ENCODE assay signal across 27 cellular contexts in genomic region chr2:43006834-43007543, GRCh38.
DNase-seq lines count a peak whose midpoint lies in the region; TF ChIP-seq lines count a peak whose summit lies in the region.
"Had no signal": no experiment of that assay in that cellular context is flagged by ENCODE, and none has a peak within 500 bp of the region (broad histone marks: within the 10 kb centered on the region; RNA-seq: fewer than 3 reads in every experiment).

No MANE protein-coding gene starts in this region.

- H3K27ac ChIP-seq in angular gyrus (ENCODE audit: low read depth, low read length), result peak overlapping the region; percentile 95
- peak overlapping the region; percentile 94 for H3K27ac ChIP-seq in layer of hippocampus (ENCODE audit: low read depth, low read length)
- no peak overlapping the region for H3K27ac ChIP-seq in spleen
- H3K27ac ChIP-seq: C4-2B, esophagus muscularis mucosa, heart right ventricle had no signal

- TF ChIP-seq POLR2A in spleen (IDR thresholded peaks at IDR 0.05), result no peak

- peaks cover 0 to 9% (median 5%) of the 10 kb centered on the region in 8 donors for H3K9me3 ChIP-seq in spleen
- H3K9me3 ChIP-seq: esophagus muscularis mucosa, SK-N-SH had no signal

- no peaks in the 10 kb centered on the region for H3K36me3 ChIP-seq in spleen
- H3K36me3 ChIP-seq: esophagus muscularis mucosa, heart right ventricle had no signal

- H3K4me3 ChIP-seq in spleen, result no peak overlapping the region
- H3K4me3 ChIP-seq: esophagus muscularis mucosa, heart right ventricle had no signal

- H3K36me3 Mint-ChIP-seq in Calu3 (ENCODE audit: insufficient read depth, unreplicated experiment), result peaks cover 50% of the 10 kb centered on the region
- H3K36me3 Mint-ChIP-seq: brain had no signal

- CTCF ChIA-PET in Calu3 (lab: Charles Lee), result interaction anchor here (3.2 to 3.4 kb wide), 2 partner anchors 11 to 20 kb away, joined by 9 to 30 read pairs; no protein-coding TSS in a partner anchor

- H3K27me3 Mint-ChIP-seq in Calu3 (ENCODE audit: unreplicated experiment), result no peaks in the 10 kb centered on the region
- H3K27me3 Mint-ChIP-seq: activated CD4-positive, alpha-beta T cell treated with anti-CD3 and anti-CD28 coated beads for 36 hours; stimulated activated naive CD8-positive, alpha-beta T cell treated with anti-CD3 and anti-CD28 coated beads, Interleukin-15, amount 100 ng/mL, for 72 hours had no signal

- H3K27me3 ChIP-seq in layer of hippocampus (ENCODE audit: control insufficient read depth, insufficient read depth, low read length) (no peaks in the 10 kb centered on the region), spleen (replicated peaks in 1 of 7) (peaks cover 0 to 7% (median 0%) of the 10 kb centered on the region in 7 donors)
- H3K27me3 ChIP-seq: esophagus muscularis mucosa, heart right ventricle had no signal

- no TSS peak for BruUV-seq in Calu3 (replicated peaks; lab: Mats Ljungman, UMichigan)

- peak overlapping the region; percentile 61 for H3K4me3 Mint-ChIP-seq in Calu3 (ENCODE audit: low read depth, unreplicated experiment)
- H3K4me3 Mint-ChIP-seq: activated CD4-positive, alpha-beta T cell treated with anti-CD3 and anti-CD28 coated beads for 36 hours; brain; memory B cell; stimulated activated naive CD8-positive, alpha-beta T cell treated with anti-CD3 and anti-CD28 coated beads, Interleukin-15, amount 100 ng/mL, for 72 hours; T-helper 17 cell had no signal

- H3K27ac Mint-ChIP-seq in Calu3 (ENCODE audit: unreplicated experiment), result peak overlapping the region; percentile 93
- H3K27ac Mint-ChIP-seq: activated CD4-positive, alpha-beta T cell treated with anti-CD3 and anti-CD28 coated beads for 36 hours; memory B cell; stimulated activated naive CD8-positive, alpha-beta T cell treated with anti-CD3 and anti-CD28 coated beads, Interleukin-15, amount 100 ng/mL, for 72 hours; T-helper 17 cell had no signal

- TF ChIP-seq CTCF in Calu3 (IDR thresholded peaks at IDR 0.05; ENCODE audit: unreplicated experiment), result no peak
- no peak for TF ChIP-seq CTCF in spleen (IDR thresholded peaks at IDR 0.05 in 8 of 11, conservative IDR thresholded peaks at IDR 0.05 in 3 of 11)

- WGBS in spleen, 5 donors, result 82 to 97% (median 91%) methylated on average over 5 of the region's 5 CpGs

- DNase-seq in Calu3 (no peak), spleen (peak; percentile 43), SW480 (ENCODE audit: low spot score) (no peak), NCI-H1417 treated with DMSO at 0.1 percent for 48 hours (lab: John Stamatoyannopoulos, UW) (no peak), epidermal melanocyte (ENCODE audit: insufficient read length, low spot score) (no peak)
- DNase-seq: activated CD4-positive, alpha-beta T cell treated with anti-CD3 and anti-CD28 coated beads for 36 hours; activated gamma-delta T cell treated with Interleukin-2 at 50 U/mL for 16 hours; activated T-cell treated with anti-CD3 and anti-CD28 coated beads, Interleukin-2, amount 50 U/mL, for 1 hour; DMS79 treated with DMSO at 0.1 percent for 48 hours; foreskin melanocyte; GF-D8; heart right ventricle; KG1; MM.1S; NCI-H2081; NCI-H226; nucleus accumbens; stimulated activated naive CD8-positive, alpha-beta T cell treated with anti-CD3 and anti-CD28 coated beads, Interleukin-15, amount 100 ng/mL, for 72 hours; T-helper 17 cell; trophoblast cell had no signal

- peaks cover 83% of the 10 kb centered on the region for H3K4me1 Mint-ChIP-seq in Calu3 (ENCODE audit: low read depth, unreplicated experiment)

- H3K4me1 ChIP-seq in spleen, result peaks cover 0 to 27% (median 0%) of the 10 kb centered on the region in 6 donors

- peaks cover 5% of the 10 kb centered on the region for H3K9me3 Mint-ChIP-seq in Calu3 (ENCODE audit: low read depth, unreplicated experiment)

- intact Hi-C loops in Calu3 (cut with micrococcal nuclease; ENCODE audit: unreplicated experiment), result no loop called here
- intact Hi-C loops in spleen (cut with DNase I; ENCODE audit: low total_unique reads), result no loop called here

Comparison
In these comparisons a context has a peak if more than half of its experiments do, and no peak if none do; other contexts are left out.
1. H3K27ac ChIP-seq: peak in angular gyrus (single experiment) and layer of hippocampus (single experiment); none in spleen (0 of 8).